ENCODE assay signal across 27 cellular contexts in the genomic region with DNA sequence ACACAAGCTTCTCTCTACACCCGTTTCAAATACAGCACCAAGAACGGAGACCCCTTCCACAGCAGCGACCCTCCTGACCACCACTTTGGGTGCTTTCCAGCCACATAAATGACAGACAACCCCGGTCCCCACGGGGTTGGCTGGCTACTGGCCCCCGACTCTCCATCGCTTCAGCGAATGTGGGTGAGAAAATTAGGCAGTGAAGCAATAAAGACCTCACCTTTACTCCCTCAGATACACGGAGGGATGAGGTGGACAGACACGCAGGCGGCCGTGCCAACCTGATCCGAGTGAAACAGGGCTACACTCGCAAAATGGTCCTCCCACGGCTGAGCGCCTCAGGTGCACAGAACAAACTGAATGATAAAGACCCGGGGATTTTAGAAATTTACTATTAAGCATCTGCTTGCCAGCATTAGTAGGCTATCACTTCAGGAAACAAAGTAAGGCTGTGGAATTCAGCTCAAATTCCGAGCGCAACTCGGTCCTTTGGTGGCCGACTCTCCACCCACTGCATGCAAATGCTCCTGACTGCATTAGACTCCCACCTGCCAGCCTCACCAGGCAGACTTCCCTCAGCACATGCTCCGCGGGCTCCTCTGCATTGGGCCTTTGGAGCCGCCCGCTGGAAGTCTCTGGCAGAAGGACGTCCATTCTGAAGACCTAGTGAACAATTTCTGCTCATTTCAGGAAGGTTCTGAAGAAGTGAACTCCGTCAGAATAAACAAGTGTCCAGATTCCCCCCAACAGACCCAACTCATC. TPM values are rescaled to one million over a fixed set of nuclear protein-coding genes. Genes with fewer than 3 reads are reported as not detected.
A peak's percentile ranks its signal among the peaks of the same experiment; 100 is the strongest.
DNase-seq lines count a peak whose midpoint lies in the region; ATAC-seq and TF ChIP-seq lines count a peak whose summit lies in the region.
"Had no signal": no experiment of that assay in that cellular context is flagged by ENCODE, and none has a peak within 500 bp of the region (broad histone marks: within the 10 kb centered on the region; RNA-seq: fewer than 3 reads in every experiment).

No MANE protein-coding gene starts in this region.

- H3K9me3 ChIP-seq in HEK293 (ENCODE audit: control insufficient read depth, insufficient read depth, low read depth, low read length) (no peaks in the 10 kb centered on the region), neuronal stem cell (replicated peaks in 1 of 2; ENCODE audit: control insufficient read depth in 2 of 2, insufficient read depth in 1 of 2, low read depth in 1 of 2, low read length in 2 of 2) (peaks cover 0 to 9% of the 10 kb centered on the region in 2 donors)
- H3K9me3 ChIP-seq: BLaER1, heart right ventricle, lower lobe of right lung, ovary had no signal

- H3K18ac ChIP-seq in neuronal stem cell (ENCODE audit: low read length) = peak overlapping the region; percentile 35

- POLR2A ChIA-PET in HEK293 (lab: Yijun Ruan, JAX) = no interaction called here
- POLR2A ChIA-PET in activated CD4-positive, alpha-beta memory T cell treated with anti-CD3 and anti-CD28 coated beads for 36 hours (lab: Charles Lee) = no interaction called here

- H3K27me3 ChIP-seq in neuronal stem cell (ENCODE audit: control insufficient read depth in 3 of 3, insufficient read depth in 3 of 3, low read depth in 1 of 3, low read length in 3 of 3) (no peaks in the 10 kb centered on the region), foreskin keratinocyte (peaks cover 6% of the 10 kb centered on the region)
- H3K27me3 ChIP-seq: BLaER1, ovary had no signal

- peaks cover 7 to 11% (median 10%) of the 10 kb centered on the region in 3 donors for H3K27me3 Mint-ChIP-seq in CD14-positive monocyte (ENCODE audit: low read depth in 3 of 3)
- H3K27me3 Mint-ChIP-seq in endothelial cell (ENCODE audit: unreplicated experiment) = peaks cover 13% of the 10 kb centered on the region
- peaks cover 16% of the 10 kb centered on the region for H3K27me3 Mint-ChIP-seq in activated CD4-positive, alpha-beta memory T cell treated with anti-CD3 and anti-CD28 coated beads for 36 hours
- peaks cover 27% of the 10 kb centered on the region for H3K27me3 Mint-ChIP-seq in activated T-cell treated with anti-CD3 and anti-CD28 coated beads, Interleukin-2, amount 50 U/mL, for 24 hours

- no peak overlapping the region for H4K8ac ChIP-seq in neuronal stem cell (ENCODE audit: low read depth, low read length)

- H3K23ac ChIP-seq in neuronal stem cell (ENCODE audit: low read depth, low read length, poor library complexity) = no peak overlapping the region

- intact Hi-C loops in CD14-positive monocyte (cut with micrococcal nuclease) = no loop called here
- intact Hi-C loops in activated CD4-positive, alpha-beta memory T cell treated with anti-CD3 and anti-CD28 coated beads for 36 hours (cut with micrococcal nuclease) = no loop called here

- CTCF ChIA-PET in HEK293 (lab: Yijun Ruan, JAX) = interaction anchor here (0.6 kb wide), 1 partner anchor 439 kb away, joined by 3 read pairs; no protein-coding TSS in a partner anchor
- CTCF ChIA-PET in activated CD4-positive, alpha-beta memory T cell treated with anti-CD3 and anti-CD28 coated beads for 36 hours (lab: Charles Lee) = no interaction called here

- ATAC-seq in foreskin keratinocyte = no peak
- ATAC-seq: activated CD8-positive, alpha-beta T cell treated with anti-CD3 and anti-CD28 coated beads for 36 hours; heart right ventricle; lower lobe of right lung; right cardiac atrium had no signal

- no peaks in the 10 kb centered on the region; the same call in 1 of the 2 replicates for H3K4me1 ChIP-seq in HEK293 (ENCODE audit: control insufficient read depth, insufficient read depth, low read length)
- H3K4me1 ChIP-seq in neuronal stem cell (ENCODE audit: control insufficient read depth in 2 of 2, insufficient read depth in 1 of 2, low read depth in 1 of 2, low read length in 2 of 2) = peaks cover 20% of the 10 kb centered on the region in 2 donors
- no peaks in the 10 kb centered on the region for H3K4me1 ChIP-seq in foreskin keratinocyte
- H3K4me1 ChIP-seq: lower lobe of right lung had no signal

- H3K4me3 ChIP-seq in HEK293 (ENCODE audit: low read depth, low read length) (no peak overlapping the region), neuronal stem cell (ENCODE audit: low read length in 2 of 2) (no peak overlapping the region)
- H3K4me3 ChIP-seq: BLaER1, heart right ventricle, lower lobe of right lung, ovary had no signal

- no peak overlapping the region for H3K4ac ChIP-seq in neuronal stem cell (ENCODE audit: low read length)

- no peak overlapping the region for H3K27ac ChIP-seq in HEK293 (ENCODE audit: extremely low read depth, low read depth, low read length)
- H3K27ac ChIP-seq in neuronal stem cell (replicated peaks; ENCODE audit: low read length) = no peak overlapping the region
- no peak overlapping the region for H3K27ac ChIP-seq in foreskin keratinocyte
- H3K27ac ChIP-seq: BLaER1, epithelial cell of prostate, heart right ventricle, lower lobe of right lung, ovary had no signal

- H2BK5ac ChIP-seq in neuronal stem cell (ENCODE audit: low read length) = no peak overlapping the region

- peak overlapping the region; percentile 24 for H2AK5ac ChIP-seq in neuronal stem cell (ENCODE audit: low read depth, low read length)

- H2BK120ac ChIP-seq in neuronal stem cell (ENCODE audit: low read depth, low read length) = no peak overlapping the region

- H3K27ac Mint-ChIP-seq in CD14-positive monocyte (no peak overlapping the region), endothelial cell (ENCODE audit: unreplicated experiment) (no peak overlapping the region)
- no peak overlapping the region for H3K27ac Mint-ChIP-seq in activated CD4-positive, alpha-beta memory T cell treated with anti-CD3 and anti-CD28 coated beads for 36 hours
- H3K27ac Mint-ChIP-seq in activated T-cell treated with anti-CD3 and anti-CD28 coated beads, Interleukin-2, amount 50 U/mL, for 24 hours = no peak overlapping the region
- H3K27ac Mint-ChIP-seq: activated CD8-positive, alpha-beta T cell treated with anti-CD3 and anti-CD28 coated beads for 36 hours had no signal

- peak overlapping the region; percentile 22 for H3K4me2 ChIP-seq in neuronal stem cell (ENCODE audit: insufficient read depth, low read length, poor library complexity, severe bottlenecking)
- H3K4me2 ChIP-seq: BLaER1 had no signal

- H3K79me1 ChIP-seq in neuronal stem cell (ENCODE audit: low read depth, low read length) = peaks cover 2% of the 10 kb centered on the region

- H3K36me3 Mint-ChIP-seq in CD14-positive monocyte = no peaks in the 10 kb centered on the region
- peaks cover 19% of the 10 kb centered on the region for H3K36me3 Mint-ChIP-seq in endothelial cell (ENCODE audit: low read depth, unreplicated experiment)
- H3K36me3 Mint-ChIP-seq in activated CD4-positive, alpha-beta memory T cell treated with anti-CD3 and anti-CD28 coated beads for 36 hours = no peaks in the 10 kb centered on the region
- no peaks in the 10 kb centered on the region for H3K36me3 Mint-ChIP-seq in activated T-cell treated with anti-CD3 and anti-CD28 coated beads, Interleukin-2, amount 50 U/mL, for 24 hours (ENCODE audit: low read depth)

- no peak overlapping the region for H3K14ac ChIP-seq in neuronal stem cell (ENCODE audit: low read length)

- H3K4me1 Mint-ChIP-seq in CD14-positive monocyte (no peaks in the 10 kb centered on the region), endothelial cell (ENCODE audit: unreplicated experiment) (peaks cover 28% of the 10 kb centered on the region)
- H3K4me1 Mint-ChIP-seq in activated CD4-positive, alpha-beta memory T cell treated with anti-CD3 and anti-CD28 coated beads for 36 hours (ENCODE audit: low read depth) = no peaks in the 10 kb centered on the region
- H3K4me1 Mint-ChIP-seq in activated T-cell treated with anti-CD3 and anti-CD28 coated beads, Interleukin-2, amount 50 U/mL, for 24 hours (ENCODE audit: low read depth) = no peaks in the 10 kb centered on the region

- no CpG with 5 or more reads among the region's 27 CpGs for WGBS in neuronal stem cell (ENCODE audit: extremely low coverage in 2 of 2, insufficient read length in 2 of 2, insufficient replicate concordance in 1 of 2), 2 donors

- TF ChIP-seq CTCF in CD14-positive monocyte (IDR thresholded peaks at IDR 0.05) = no peak
- no peak for TF ChIP-seq CTCF in HEK293 (tag by site-specific recombination; IDR thresholded peaks at IDR 0.05)
- TF ChIP-seq CTCF in endothelial cell (IDR thresholded peaks at IDR 0.05; ENCODE audit: unreplicated experiment) = no peak
- TF ChIP-seq CTCF in foreskin keratinocyte (conservative IDR thresholded peaks at IDR 0.05) = no peak

- no peak overlapping the region for H3K9ac ChIP-seq in neuronal stem cell (ENCODE audit: low read depth, low read length, poor library complexity)
- H3K9ac ChIP-seq: BLaER1 had no signal

- no peak overlapping the region for H2BK12ac ChIP-seq in neuronal stem cell (ENCODE audit: low read length)

- H4K91ac ChIP-seq in neuronal stem cell (ENCODE audit: low read depth, low read length, poor library complexity) = no peak overlapping the region

- H2BK15ac ChIP-seq in neuronal stem cell (ENCODE audit: low read length) = no peak overlapping the region

- DNase-seq in CD14-positive monocyte (ENCODE audit: low spot score) (peak; percentile 30), endothelial cell (ENCODE audit: low spot score) (no peak), neuronal stem cell (ENCODE audit: low spot score) (no peak), foreskin keratinocyte (no peak), midbrain (lab: John Stamatoyannopoulos, UW) (no peak)
- no peak for DNase-seq in activated CD4-positive, alpha-beta memory T cell treated with anti-CD3 and anti-CD28 coated beads for 36 hours
- DNase-seq in activated T-cell treated with anti-CD3 and anti-CD28 coated beads, Interleukin-2, amount 50 U/mL, for 24 hours = no peak
- DNase-seq: activated CD4-positive, CD25-positive, alpha-beta regulatory T cell; activated CD8-positive, alpha-beta T cell treated with anti-CD3 and anti-CD28 coated beads for 36 hours; activated naive CD4-positive, alpha-beta T cell treated with Interleukin-2 at 50 U/mL for 16 hours; activated T-cell treated with anti-CD3 and anti-CD28 coated beads, Interleukin-2, amount 50 U/mL, for 48 hours; amniotic stem cell; dermis blood vessel endothelial cell; EL; HCEC 1CT; heart right ventricle; lower lobe of right lung; NCI-H1417; NCI-H510A; right cardiac atrium; trophoblast cell had no signal

- no peak overlapping the region for H2AFZ ChIP-seq in neuronal stem cell (ENCODE audit: low read length)

- peaks cover 0 to 2% (median 0%) of the 10 kb centered on the region in 7 donors for H3K9me3 Mint-ChIP-seq in CD14-positive monocyte
- no peaks in the 10 kb centered on the region for H3K9me3 Mint-ChIP-seq in endothelial cell (ENCODE audit: unreplicated experiment)
- no peaks in the 10 kb centered on the region for H3K9me3 Mint-ChIP-seq in activated CD4-positive, alpha-beta memory T cell treated with anti-CD3 and anti-CD28 coated beads for 36 hours
- no peaks in the 10 kb centered on the region for H3K9me3 Mint-ChIP-seq in activated T-cell treated with anti-CD3 and anti-CD28 coated beads, Interleukin-2, amount 50 U/mL, for 24 hours
- H3K9me3 Mint-ChIP-seq: activated CD8-positive, alpha-beta T cell treated with anti-CD3 and anti-CD28 coated beads for 36 hours had no signal

- no peak overlapping the region for H3K4me3 Mint-ChIP-seq in CD14-positive monocyte
- H3K4me3 Mint-ChIP-seq in endothelial cell (ENCODE audit: unreplicated experiment) = peak overlapping the region; percentile 8
- no peak overlapping the region for H3K4me3 Mint-ChIP-seq in activated CD4-positive, alpha-beta memory T cell treated with anti-CD3 and anti-CD28 coated beads for 36 hours
- H3K4me3 Mint-ChIP-seq in activated T-cell treated with anti-CD3 and anti-CD28 coated beads, Interleukin-2, amount 50 U/mL, for 24 hours = no peak overlapping the region
- H3K4me3 Mint-ChIP-seq: activated CD8-positive, alpha-beta T cell treated with anti-CD3 and anti-CD28 coated beads for 36 hours had no signal

- H3K36me3 ChIP-seq in HEK293 (ENCODE audit: control insufficient read depth in 2 of 2, insufficient read depth in 1 of 2, low read length in 2 of 2) (peaks cover 0 to 30% of the 10 kb centered on the region in 2 experiments; a peak in 1 of 3 replicates), neuronal stem cell (replicated peaks in 1 of 2; ENCODE audit: control insufficient read depth in 2 of 2, insufficient read depth in 2 of 2, low read length in 2 of 2) (peaks cover 2 to 36% of the 10 kb centered on the region in 2 donors)
- H3K36me3 ChIP-seq: BLaER1, heart right ventricle, lower lobe of right lung, ovary had no signal

RNA-seq across cellular contexts. Expression of a gene that starts 12.8 kb away (rescaled TPM):
- polyA plus RNA-seq in CD14-positive monocyte (not detected), foreskin keratinocyte (0.09 and 0.13 TPM in 2 replicates)
- total RNA-seq in endothelial cell (ENCODE audit: unreplicated experiment) (0.69 TPM), foreskin keratinocyte (0.24 and 0.35 TPM in 2 replicates)
- 0.49 TPM for polyA plus RNA-seq in neuronal stem cell (2013, experiment 1 of 2)
- 0.48 TPM for polyA plus RNA-seq in neuronal stem cell (2013, experiment 2 of 2)
- under 1 TPM; 0.27 to 0.29 TPM for total RNA-seq in activated CD4-positive, alpha-beta memory T cell treated with anti-CD3 and anti-CD28 coated beads for 36 hours

RNA-seq across cellular contexts. Expression of a gene that starts 37.4 kb away (rescaled TPM):
- not detected for polyA plus RNA-seq in CD14-positive monocyte
- 16.5 TPM for total RNA-seq in endothelial cell (ENCODE audit: unreplicated experiment)
- 7.1 TPM for polyA plus RNA-seq in neuronal stem cell (2013, experiment 1 of 2)
- 7.0 TPM for polyA plus RNA-seq in neuronal stem cell (2013, experiment 2 of 2)
- not detected for total RNA-seq in activated CD4-positive, alpha-beta memory T cell treated with anti-CD3 and anti-CD28 coated beads for 36 hours
- not detected in 2 replicates for total RNA-seq in foreskin keratinocyte
- 0.04 TPM in 1 of 2 replicates, not detected in the other for polyA plus RNA-seq in foreskin keratinocyte
- total RNA-seq: activated CD8-positive, alpha-beta T cell treated with anti-CD3 and anti-CD28 coated beads for 36 hours; dermis blood vessel endothelial cell; lower lobe of right lung; M059J; T-helper 2 cell treated with Interferon-gamma antibody and Interleukin-4, amounts not matched to agents 100 ng/mL and 5 ng/mL, for 36 hours had no signal

Comparison
In these comparisons a context has a peak if more than half of its experiments do, and no peak if none do; other contexts are left out.
1. RNA of a gene that starts 37.4 kb away (total RNA-seq): 16.5 TPM in endothelial cell (single experiment); not detected in activated CD4-positive, alpha-beta memory T cell treated with anti-CD3 and anti-CD28 coated beads for 36 hours and not detected in foreskin keratinocyte; every median in the first group is over 10 times any median in the second.